Comparison of ENCODE assay signal across 1 cellular context in the genomic region with DNA sequence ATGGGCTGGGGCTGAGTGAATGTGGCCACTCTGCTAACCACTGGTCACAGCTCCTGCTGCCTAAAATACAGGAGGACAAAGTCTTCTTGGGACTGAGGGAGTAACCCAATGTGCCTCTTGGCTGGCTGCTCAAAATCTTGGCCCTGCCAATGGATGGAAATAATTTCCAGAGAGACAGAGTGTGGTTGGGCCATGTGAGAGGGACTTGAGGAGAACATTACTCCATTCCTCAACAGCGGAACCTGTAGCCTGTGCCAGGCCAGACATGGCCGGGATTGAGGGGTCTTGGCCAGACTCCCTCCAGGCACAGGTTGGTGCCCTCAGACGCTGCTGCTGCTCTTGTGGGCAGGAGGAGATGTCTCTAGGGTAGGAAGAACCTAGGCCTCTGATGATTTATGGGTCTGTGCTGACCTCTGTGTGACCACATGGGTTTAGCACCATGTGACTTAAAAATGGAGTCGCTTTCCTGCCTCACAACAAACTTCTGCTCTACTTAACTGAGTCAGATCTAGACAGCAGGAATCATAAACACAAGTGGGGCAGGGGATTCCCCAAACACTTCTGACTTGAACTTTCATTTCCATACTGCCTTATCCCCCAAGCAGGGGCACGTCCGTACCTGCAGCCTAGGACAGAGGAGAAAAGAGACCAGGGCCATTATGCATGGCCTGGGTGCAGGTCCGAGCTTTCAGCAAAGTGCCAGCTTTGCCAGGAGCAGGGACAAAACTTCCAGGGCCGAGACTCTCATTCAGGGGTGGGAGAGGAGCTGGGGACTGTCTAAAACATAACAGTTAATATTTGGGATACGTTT.
TF ChIP-seq lines count a peak whose summit lies in the region.

No MANE protein-coding gene starts in this region.

TF ChIP-seq in GM23338, 12 proteins besides CTCF, POLR2A, EP300 and RAD21 (continued from another document):
- TF ChIP-seq, protein P1, sequence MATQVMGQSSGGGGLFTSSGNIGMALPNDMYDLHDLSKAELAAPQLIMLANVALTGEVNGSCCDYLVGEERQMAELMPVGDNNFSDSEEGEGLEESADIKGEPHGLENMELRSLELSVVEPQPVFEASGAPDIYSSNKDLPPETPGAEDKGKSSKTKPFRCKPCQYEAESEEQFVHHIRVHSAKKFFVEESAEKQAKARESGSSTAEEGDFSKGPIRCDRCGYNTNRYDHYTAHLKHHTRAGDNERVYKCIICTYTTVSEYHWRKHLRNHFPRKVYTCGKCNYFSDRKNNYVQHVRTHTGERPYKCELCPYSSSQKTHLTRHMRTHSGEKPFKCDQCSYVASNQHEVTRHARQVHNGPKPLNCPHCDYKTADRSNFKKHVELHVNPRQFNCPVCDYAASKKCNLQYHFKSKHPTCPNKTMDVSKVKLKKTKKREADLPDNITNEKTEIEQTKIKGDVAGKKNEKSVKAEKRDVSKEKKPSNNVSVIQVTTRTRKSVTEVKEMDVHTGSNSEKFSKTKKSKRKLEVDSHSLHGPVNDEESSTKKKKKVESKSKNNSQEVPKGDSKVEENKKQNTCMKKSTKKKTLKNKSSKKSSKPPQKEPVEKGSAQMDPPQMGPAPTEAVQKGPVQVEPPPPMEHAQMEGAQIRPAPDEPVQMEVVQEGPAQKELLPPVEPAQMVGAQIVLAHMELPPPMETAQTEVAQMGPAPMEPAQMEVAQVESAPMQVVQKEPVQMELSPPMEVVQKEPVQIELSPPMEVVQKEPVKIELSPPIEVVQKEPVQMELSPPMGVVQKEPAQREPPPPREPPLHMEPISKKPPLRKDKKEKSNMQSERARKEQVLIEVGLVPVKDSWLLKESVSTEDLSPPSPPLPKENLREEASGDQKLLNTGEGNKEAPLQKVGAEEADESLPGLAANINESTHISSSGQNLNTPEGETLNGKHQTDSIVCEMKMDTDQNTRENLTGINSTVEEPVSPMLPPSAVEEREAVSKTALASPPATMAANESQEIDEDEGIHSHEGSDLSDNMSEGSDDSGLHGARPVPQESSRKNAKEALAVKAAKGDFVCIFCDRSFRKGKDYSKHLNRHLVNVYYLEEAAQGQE (IDR thresholded peaks at IDR 0.05; ENCODE audit: unreplicated experiment) = no peak
- TF ChIP-seq, protein P2, sequence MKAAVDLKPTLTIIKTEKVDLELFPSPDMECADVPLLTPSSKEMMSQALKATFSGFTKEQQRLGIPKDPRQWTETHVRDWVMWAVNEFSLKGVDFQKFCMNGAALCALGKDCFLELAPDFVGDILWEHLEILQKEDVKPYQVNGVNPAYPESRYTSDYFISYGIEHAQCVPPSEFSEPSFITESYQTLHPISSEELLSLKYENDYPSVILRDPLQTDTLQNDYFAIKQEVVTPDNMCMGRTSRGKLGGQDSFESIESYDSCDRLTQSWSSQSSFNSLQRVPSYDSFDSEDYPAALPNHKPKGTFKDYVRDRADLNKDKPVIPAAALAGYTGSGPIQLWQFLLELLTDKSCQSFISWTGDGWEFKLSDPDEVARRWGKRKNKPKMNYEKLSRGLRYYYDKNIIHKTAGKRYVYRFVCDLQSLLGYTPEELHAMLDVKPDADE (IDR thresholded peaks at IDR 0.05) = no peak
- TF ChIP-seq NANOG (IDR thresholded peaks at IDR 0.05; ENCODE audit: borderline replicate concordance) (no peak), EZH2phosphoT487 (IDR thresholded peaks at IDR 0.05; ENCODE audit: unreplicated experiment) (no peak), ZNF114 (CRISPR knock-in tag; IDR thresholded peaks at IDR 0.05) (no peak), POLR2AphosphoS5 (IDR thresholded peaks at IDR 0.05; ENCODE audit: low read depth) (no peak)
TF ChIP-seq in GM23338: peak in this region for 0.
